12 cellular contexts compared by ENCODE assay signal in the genomic region with DNA sequence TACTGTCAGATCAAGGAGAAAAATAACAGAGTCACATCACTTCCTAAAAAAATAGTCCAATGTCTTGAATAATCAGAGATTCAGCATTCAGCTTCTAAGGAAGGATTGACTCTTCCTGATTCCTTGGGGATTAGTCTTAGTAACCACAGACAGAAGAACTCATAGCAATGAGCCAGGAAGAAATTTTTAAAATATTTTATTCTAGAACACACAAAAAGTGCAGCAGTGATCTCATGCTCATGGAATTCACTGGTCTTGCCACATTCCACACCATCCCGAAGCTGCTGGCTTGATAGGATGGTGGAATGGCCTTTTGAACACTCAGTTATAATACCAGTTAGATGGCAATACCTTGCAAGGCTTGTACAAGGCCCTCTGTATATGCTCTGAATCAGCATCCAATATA. TPM values are rescaled to one million over a fixed set of nuclear protein-coding genes. Genes with fewer than 3 reads are reported as not detected.
DNase-seq lines count a peak whose midpoint lies in the region; ATAC-seq and TF ChIP-seq lines count a peak whose summit lies in the region.
"Had no signal": no experiment of that assay in that cellular context is flagged by ENCODE, and none has a peak within 500 bp of the region (broad histone marks: within the 10 kb centered on the region; RNA-seq: fewer than 3 reads in every experiment).

No MANE protein-coding gene starts in this region.

- H3K27me3 Mint-ChIP-seq in type B pancreatic cell, result no peaks in the 10 kb centered on the region

- peak overlapping the region; percentile 88 for H3K27ac Mint-ChIP-seq in type B pancreatic cell

- ATAC-seq in GM18520 (IDR thresholded peaks at IDR 0.05; ENCODE audit: unreplicated experiment), result no peak

- no peaks in the 10 kb centered on the region for H3K36me3 ChIP-seq in kidney epithelial cell (ENCODE audit: control insufficient read depth, insufficient read depth, low read length)

- H3K27me3 ChIP-seq in kidney epithelial cell (ENCODE audit: control insufficient read depth, insufficient read depth, low read length), result no peaks in the 10 kb centered on the region

- peaks cover 11% of the 10 kb centered on the region for H3K4me1 Mint-ChIP-seq in type B pancreatic cell (ENCODE audit: unreplicated experiment)

- peak overlapping the region; percentile 4 for H3K4me3 Mint-ChIP-seq in type B pancreatic cell

- no peak for TF ChIP-seq CTCF in kidney epithelial cell (IDR thresholded peaks at IDR 0.05; ENCODE audit: insufficient read depth, low read length, poor library complexity, severe bottlenecking)
- no peak for TF ChIP-seq CTCF in type B pancreatic cell (conservative IDR thresholded peaks at IDR 0.05)

- no peak overlapping the region for H3K4me3 ChIP-seq in kidney epithelial cell (ENCODE audit: low read depth, low read length)

- H3K36me3 Mint-ChIP-seq in type B pancreatic cell, result no peaks in the 10 kb centered on the region

- DNase-seq in NCI-H2196 (lab: John Stamatoyannopoulos, UW; ENCODE audit: unreplicated experiment) (peak; percentile 7), NCI-H2196 treated with DMSO at 0.1 percent for 48 hours (lab: John Stamatoyannopoulos, UW; ENCODE audit: unreplicated experiment) (no peak), astrocyte of the hippocampus (ENCODE audit: low read depth, low spot score) (peak; percentile 96), kidney epithelial cell (ENCODE audit: low read depth) (peak; percentile 93), type B pancreatic cell (ENCODE audit: extremely low spot score, unreplicated experiment) (no peak), GDM1 (lab: John Stamatoyannopoulos, UW) (no peak), NOMO-1 treated with dmso at 0.1 percent for 144 hours (lab: John Stamatoyannopoulos, UW; ENCODE audit: unreplicated experiment) (no peak)
- DNase-seq: 8988T; activated naive CD4-positive, alpha-beta T cell treated with Interleukin-2 at 50 U/mL for 16 hours; RPMI8226; stimulated activated CD4-positive, alpha-beta T cell treated with anti-CD3 and anti-CD28 coated beads, Interleukin-4, amount 100 ng/mL, for 24 hours had no signal

- peaks cover 4% of the 10 kb centered on the region for H3K9me3 Mint-ChIP-seq in type B pancreatic cell

RNA-seq across cellular contexts. Expression of a gene that starts 43.0 kb away (rescaled TPM):
- total RNA-seq in kidney epithelial cell (0.75 and 0.84 TPM in 2 replicates), type B pancreatic cell (ENCODE audit: low replicate concordance) (5.0 and 7.3 TPM in 2 replicates)

Comparison
In these comparisons a context has a peak if more than half of its experiments do, and no peak if none do; other contexts are left out.
1. DNase-seq: peak in NCI-H2196 (single experiment), astrocyte of the hippocampus (single experiment) and kidney epithelial cell (single experiment); none in NCI-H2196 treated with DMSO at 0.1 percent for 48 hours (single experiment), type B pancreatic cell (single experiment), GDM1 (single experiment) and NOMO-1 treated with dmso at 0.1 percent for 144 hours (single experiment).